Comparison of ENCODE assay signal across 13 cellular contexts in genomic region chr14:102993523-102993922, GRCh38.
DNase-seq lines count a peak whose midpoint lies in the region; ATAC-seq, FAIRE-seq and TF ChIP-seq lines count a peak whose summit lies in the region.
"Had no signal": no experiment of that assay in that cellular context is flagged by ENCODE, and none has a peak within 500 bp of the region (broad histone marks: within the 10 kb centered on the region; RNA-seq: fewer than 3 reads in every experiment).

No MANE protein-coding gene starts in this region.

- TF ChIP-seq CTCF in endothelial cell of umbilical vein (IDR thresholded peaks at IDR 0.05; ENCODE audit: extremely low read depth in 1 of 2, insufficient read depth in 1 of 2, low read depth in 1 of 2, low read length in 2 of 2) (no peak), pancreas (IDR thresholded peaks at IDR 0.05) (no peak), GM13977 (IDR thresholded peaks at IDR 0.05; ENCODE audit: extremely low read depth, insufficient read depth, missing control alignments) (no peak)

- H3K4me3 ChIP-seq in endothelial cell of umbilical vein (replicated peaks in 1 of 3; ENCODE audit: insufficient read depth in 1 of 3, low read depth in 1 of 3, low read length in 3 of 3) = no peak overlapping the region
- H3K4me3 ChIP-seq in pancreas = no peak overlapping the region
- H3K4me3 ChIP-seq: tibial artery had no signal

- DNase-seq in EH (ENCODE audit: low read depth) = peak; percentile 75
- DNase-seq in NCI-H460 (ENCODE audit: extremely low read depth, low read depth) = peak; percentile 64
- DNase-seq in endothelial cell of umbilical vein (ENCODE audit: low read depth, low spot score) = peak; percentile 49
- no peak for DNase-seq in pancreas
- DNase-seq in GM13977 (ENCODE audit: low spot score) = no peak
- DNase-seq in activated CD8-positive, alpha-beta memory T cell treated with anti-CD3 and anti-CD28 coated beads, Interleukin-2, amount 50 U/mL, for 48 hours = no peak
- DNase-seq in GM19240 (ENCODE audit: insufficient read length, low spot score) = no peak
- DNase-seq: activated CD4-positive, alpha-beta T cell treated with anti-CD3 and anti-CD28 coated beads for 4 hours; activated naive CD4-positive, alpha-beta T cell treated with anti-CD3 and anti-CD28 coated beads for 36 hours; endodermal cell; NCI-H1930; tibial artery had no signal

- FAIRE-seq in endothelial cell of umbilical vein (lab: Jason Lieb, UNC) = peak; percentile 90
- no peak for FAIRE-seq in pancreas (lab: Jason Lieb, UNC)

- H3K36me3 ChIP-seq in endothelial cell of umbilical vein (ENCODE audit: control insufficient read depth in 2 of 2, extremely low read depth in 1 of 2, insufficient read depth in 2 of 2, low read length in 2 of 2) (peaks cover 4 to 26% of the 10 kb centered on the region in 2 experiments), pancreas (peaks cover 0 to 24% (median 0%) of the 10 kb centered on the region in 3 donors)

- TF ChIP-seq POLR2A in endothelial cell of umbilical vein (IDR thresholded peaks at IDR 0.05; ENCODE audit: low read depth, low read length) = no peak

- WGBS in pancreas, 2 donors = 84 to 90% methylated on average over 3 of the region's 3 CpGs

- no peak overlapping the region for H3K9ac ChIP-seq in endothelial cell of umbilical vein (replicated peaks; ENCODE audit: extremely low read depth, insufficient read depth, low read length)

- H3K27ac ChIP-seq in endothelial cell of umbilical vein (ENCODE audit: insufficient read depth, low read depth, low read length) = no peak overlapping the region
- H3K27ac ChIP-seq in pancreas = no peak overlapping the region
- H3K27ac ChIP-seq: tibial artery had no signal

- peak in 3 of 4 donors; percentile 36 to 73 (median 54) for ATAC-seq in pancreas
- no peak for ATAC-seq in GM18907 (IDR thresholded peaks at IDR 0.05; ENCODE audit: unreplicated experiment)

- H4K20me1 ChIP-seq in endothelial cell of umbilical vein (replicated peaks; ENCODE audit: control insufficient read depth, extremely low read depth, insufficient read depth, low read length) = no peaks in the 10 kb centered on the region

- no peaks in the 10 kb centered on the region for H3K9me1 ChIP-seq in endothelial cell of umbilical vein (replicated peaks; ENCODE audit: control insufficient read depth, extremely low read depth, insufficient read depth, low read length)

- H3K9me3 ChIP-seq in endothelial cell of umbilical vein (replicated peaks; ENCODE audit: control insufficient read depth, insufficient read depth, low read length) (no peaks in the 10 kb centered on the region), pancreas (no peaks in the 10 kb centered on the region)

- in situ Hi-C loops in GM13977 (cut with MboI; ENCODE audit: low pct_unique_long_range_greater_than_20kb, low sequenced_read_pairs, unreplicated experiment) = no loop called here

- dilution Hi-C loops in endothelial cell of umbilical vein (cut with MboI; ENCODE audit: extremely low pct_ligation_motif_present, low sequenced_read_pairs) = no loop called here

- H3K4me1 ChIP-seq in endothelial cell of umbilical vein (ENCODE audit: control insufficient read depth, extremely low read depth, insufficient read depth, low read length) (peaks cover 12% of the 10 kb centered on the region), pancreas (no peaks in the 10 kb centered on the region)
- H3K4me1 ChIP-seq: tibial artery had no signal

- no peaks in the 10 kb centered on the region for H3K27me3 ChIP-seq in endothelial cell of umbilical vein (ENCODE audit: control insufficient read depth in 2 of 2, insufficient read depth in 2 of 2, low read length in 2 of 2)
- no peaks in the 10 kb centered on the region for H3K27me3 ChIP-seq in pancreas
- H3K27me3 ChIP-seq: tibial artery had no signal

- peak overlapping the region; percentile 5 for H3K4me2 ChIP-seq in endothelial cell of umbilical vein (ENCODE audit: insufficient read depth, low read length)

- intact Hi-C loops in endothelial cell of umbilical vein (cut with micrococcal nuclease) = loop anchor here (2.0 kb wide), 1 partner anchor 13 kb away; no protein-coding TSS in a partner anchor
- intact Hi-C loops in pancreas (cut with DNase I) = no loop called here

- H3K79me2 ChIP-seq in endothelial cell of umbilical vein (ENCODE audit: control insufficient read depth, insufficient read depth, low read length) = peaks cover 40% of the 10 kb centered on the region

- no peak overlapping the region for H2AFZ ChIP-seq in endothelial cell of umbilical vein (ENCODE audit: low read depth, low read length)

- POLR2A ChIA-PET in endothelial cell of umbilical vein (lab: Charles Lee) = no interaction called here

- CTCF ChIA-PET in endothelial cell of umbilical vein (lab: Charles Lee) = interaction anchor here (0.7 kb wide), 1 partner anchor 62 kb away, joined by 3 read pairs; no protein-coding TSS in a partner anchor

- BruUV-seq in endothelial cell of umbilical vein (replicated peaks; lab: Mats Ljungman, UMichigan) = no TSS peak

TF ChIP-seq in endothelial cell of umbilical vein, 7 proteins besides CTCF, POLR2A, EP300 and RAD21:
- TF ChIP-seq GATA2 (IDR thresholded peaks at IDR 0.05; ENCODE audit: insufficient read depth, insufficient read length, low read depth, low read length) (no peak), FOS (IDR thresholded peaks at IDR 0.05; ENCODE audit: borderline replicate concordance, insufficient read depth, low read length) (peak; percentile 73)

Comparison
In these comparisons a context has a peak if more than half of its experiments do, and no peak if none do; other contexts are left out.
1. DNase-seq: peak in EH (single experiment), NCI-H460 (single experiment) and endothelial cell of umbilical vein (single experiment); none in pancreas (0 of 6), GM13977 (single experiment), activated CD8-positive, alpha-beta memory T cell treated with anti-CD3 and anti-CD28 coated beads, Interleukin-2, amount 50 U/mL, for 48 hours (single experiment) and GM19240 (single experiment).